ENCODE assay signal across 1 cellular context in genomic region chr11:13462928-13463778, GRCh38.
TF ChIP-seq lines count a peak whose summit lies in the region.

BTBD10 (minus strand) TSS chr11:13463222; CDS start chr11:13445124, 18,098 bp downstream.

TF ChIP-seq in HEK293, 187 proteins besides CTCF, POLR2A, EP300 and RAD21 (continued from another document and continues in another):
- TF ChIP-seq ZNF132 (tag by site-specific recombination; IDR thresholded peaks at IDR 0.05; ENCODE audit: borderline replicate concordance): no peak
- peak; percentile 76 for TF ChIP-seq REST (tag by site-specific recombination; IDR thresholded peaks at IDR 0.05)
- no peak for TF ChIP-seq MEIS1 (CRISPR knock-in tag; IDR thresholded peaks at IDR 0.05; ENCODE audit: borderline replicate concordance)
- peak; percentile 33; the same call in 1 of the 2 replicates for TF ChIP-seq GLIS2 (tag by site-specific recombination; IDR thresholded peaks at IDR 0.05)
- no peak for TF ChIP-seq ZNF792 (tag by site-specific recombination; IDR thresholded peaks at IDR 0.05)
- TF ChIP-seq ZNF114 (tag by site-specific recombination; IDR thresholded peaks at IDR 0.05): no peak
- TF ChIP-seq HOXD13 (CRISPR knock-in tag; IDR thresholded peaks at IDR 0.05; ENCODE audit: borderline replicate concordance): 0 out of 2 replicates have a peak, but pooled peaks have one; percentile 18
- TF ChIP-seq ZNF292 (tag by site-specific recombination; IDR thresholded peaks at IDR 0.05; ENCODE audit: borderline replicate concordance, low read depth): no peak
- TF ChIP-seq BCL11A (tag by site-specific recombination; IDR thresholded peaks at IDR 0.05; ENCODE audit: low read depth): no peak
- peak; percentile 55; the same call in 1 of the 2 replicates for TF ChIP-seq ZNF600 (tag by site-specific recombination; IDR thresholded peaks at IDR 0.05)
- no peak for TF ChIP-seq ZBTB6 (tag by site-specific recombination; IDR thresholded peaks at IDR 0.05)
- TF ChIP-seq ZNF148 (tag by site-specific recombination; IDR thresholded peaks at IDR 0.05; ENCODE audit: borderline replicate concordance): no peak
- no peak for TF ChIP-seq ZNF580 (tag by site-specific recombination; IDR thresholded peaks at IDR 0.05)
- no peak for TF ChIP-seq ZNF621 (tag by site-specific recombination; IDR thresholded peaks at IDR 0.05)
- TF ChIP-seq ZNF623 (tag by site-specific recombination; IDR thresholded peaks at IDR 0.05): no peak
- TF ChIP-seq MYNN (tag by site-specific recombination; IDR thresholded peaks at IDR 0.05; ENCODE audit: borderline replicate concordance): no peak
- TF ChIP-seq ZNF555 (tag by site-specific recombination; conservative IDR thresholded peaks at IDR 0.05): no peak
- TF ChIP-seq ZNF629 (tag by site-specific recombination; IDR thresholded peaks at IDR 0.05): no peak
- TF ChIP-seq ZBTB48 (tag by site-specific recombination; IDR thresholded peaks at IDR 0.05): peak; percentile 63
- no peak for TF ChIP-seq ZNF157 (tag by site-specific recombination; IDR thresholded peaks at IDR 0.05)
- TF ChIP-seq ZFP3 (tag by site-specific recombination; IDR thresholded peaks at IDR 0.05; ENCODE audit: low read depth): no peak
- no peak for TF ChIP-seq HOXC10 (CRISPR knock-in tag; IDR thresholded peaks at IDR 0.05)
- TF ChIP-seq ZNF747 (tag by site-specific recombination; IDR thresholded peaks at IDR 0.05): no peak
- TF ChIP-seq ZBTB49 (tag by site-specific recombination; IDR thresholded peaks at IDR 0.05; ENCODE audit: low read depth): no peak
- TF ChIP-seq KLF7 (tag by site-specific recombination; IDR thresholded peaks at IDR 0.05; ENCODE audit: borderline replicate concordance): peak; percentile 82; the same call in 1 of the 2 replicates
- TF ChIP-seq ZNF596 (tag by site-specific recombination; IDR thresholded peaks at IDR 0.05): no peak
- no peak for TF ChIP-seq ZNF548 (tag by site-specific recombination; IDR thresholded peaks at IDR 0.05)
- TF ChIP-seq ZNF174 (tag by site-specific recombination; IDR thresholded peaks at IDR 0.05): no peak
- no peak for TF ChIP-seq ZBTB21 (tag by site-specific recombination; IDR thresholded peaks at IDR 0.05)
- peak; percentile 92 for TF ChIP-seq ZBTB8A (tag by site-specific recombination; IDR thresholded peaks at IDR 0.05)
- TF ChIP-seq ZNF785 (tag by site-specific recombination; IDR thresholded peaks at IDR 0.05): no peak
- TF ChIP-seq ZNF16 (tag by site-specific recombination; IDR thresholded peaks at IDR 0.05; ENCODE audit: low read depth): no peak
- TF ChIP-seq ZNF24 (tag by site-specific recombination; IDR thresholded peaks at IDR 0.05): no peak
- TF ChIP-seq SP3 (tag by site-specific recombination; IDR thresholded peaks at IDR 0.05): peak; percentile 90
- TF ChIP-seq FEZF1 (tag by site-specific recombination; IDR thresholded peaks at IDR 0.05): no peak
- TF ChIP-seq GFI1B (tag by site-specific recombination; IDR thresholded peaks at IDR 0.05): no peak
- no peak for TF ChIP-seq ZNF830 (tag by site-specific recombination; IDR thresholded peaks at IDR 0.05; ENCODE audit: low read depth)
- no peak for TF ChIP-seq ZNF274 (IDR thresholded peaks at IDR 0.05; ENCODE audit: low read length)
- TF ChIP-seq ZNF274 (tag by site-specific recombination; IDR thresholded peaks at IDR 0.05; ENCODE audit: borderline replicate concordance): no peak
- TF ChIP-seq ZNF2 (tag by site-specific recombination; IDR thresholded peaks at IDR 0.05): no peak
- no peak for TF ChIP-seq ZNF645 (tag by site-specific recombination; IDR thresholded peaks at IDR 0.05)
- TF ChIP-seq ZNF518A (tag by site-specific recombination; conservative IDR thresholded peaks at IDR 0.05; ENCODE audit: low read depth): no peak
- TF ChIP-seq GLIS1 (tag by site-specific recombination; IDR thresholded peaks at IDR 0.05): peak; percentile 38
- no peak for TF ChIP-seq ZNF624 (tag by site-specific recombination; IDR thresholded peaks at IDR 0.05)
- TF ChIP-seq PRDM6 (tag by site-specific recombination; IDR thresholded peaks at IDR 0.05): no peak
- no peak for TF ChIP-seq ZNF133 (tag by site-specific recombination; IDR thresholded peaks at IDR 0.05)
- no peak for TF ChIP-seq ZNF223 (tag by site-specific recombination; IDR thresholded peaks at IDR 0.05)
- TF ChIP-seq ZNF37A (tag by site-specific recombination; IDR thresholded peaks at IDR 0.05): no peak
- no peak for TF ChIP-seq ZNF184 (tag by site-specific recombination; IDR thresholded peaks at IDR 0.05)
- no peak for TF ChIP-seq YY1 (tag by site-specific recombination; IDR thresholded peaks at IDR 0.05)
- TF ChIP-seq HOXA7 (CRISPR knock-in tag; IDR thresholded peaks at IDR 0.05; ENCODE audit: borderline replicate concordance): no peak
- no peak for TF ChIP-seq ZNF214 (tag by site-specific recombination; IDR thresholded peaks at IDR 0.05; ENCODE audit: borderline replicate concordance)
- no peak for TF ChIP-seq ZEB2 (tag by site-specific recombination; IDR thresholded peaks at IDR 0.05)
- no peak for TF ChIP-seq OVOL3 (tag by site-specific recombination; IDR thresholded peaks at IDR 0.05)
- TF ChIP-seq ZNF843 (tag by site-specific recombination; IDR thresholded peaks at IDR 0.05): no peak
